9 cellular contexts compared by ENCODE assay signal in genomic region chr11:65636810-65637557, GRCh38. TPM values are rescaled to one million over a fixed set of nuclear protein-coding genes. Genes with fewer than 3 reads are reported as not detected.
DNase-seq lines count a peak whose midpoint lies in the region; ATAC-seq and TF ChIP-seq lines count a peak whose summit lies in the region.
"Had no signal": no experiment of that assay in that cellular context is flagged by ENCODE, and none has a peak within 500 bp of the region (broad histone marks: within the 10 kb centered on the region; RNA-seq: fewer than 3 reads in every experiment).

No MANE protein-coding gene starts in this region.

- TF ChIP-seq CTCF in left ventricle myocardium inferior (IDR thresholded peaks at IDR 0.05; ENCODE audit: borderline replicate concordance) (no peak), uterus (IDR thresholded peaks at IDR 0.05) (no peak)

- H3K9me3 ChIP-seq in left ventricle myocardium inferior (replicated peaks), result no peaks in the 10 kb centered on the region
- no peaks in the 10 kb centered on the region for H3K9me3 ChIP-seq in adipocyte (ENCODE audit: control insufficient read depth, low read length)
- no peaks in the 10 kb centered on the region for H3K9me3 ChIP-seq in mucosa of stomach (ENCODE audit: control insufficient read depth, low read length)
- no peaks in the 10 kb centered on the region for H3K9me3 ChIP-seq in uterus

- H3K4me3 ChIP-seq in left ventricle myocardium inferior (peak overlapping the region; percentile 81), adipocyte (ENCODE audit: low read length) (no peak overlapping the region), mucosa of stomach (ENCODE audit: low read length) (no peak overlapping the region), uterus (no peak overlapping the region)

- DNase-seq in left ventricle myocardium inferior (no peak), Right ventricle myocardium inferior (ENCODE audit: missing footprints) (no peak), adipocyte (ENCODE audit: low read depth) (no peak), uterus (no peak), putamen (ENCODE audit: low spot score) (no peak), C1 segment of cervical spinal cord (lab: John Stamatoyannopoulos, UW) (no peak), NOMO-1 treated with DMSO at 0.1 percent for 48 hours (lab: John Stamatoyannopoulos, UW; ENCODE audit: unreplicated experiment) (no peak)
- DNase-seq: NCI-H510A treated with DMSO at 0.1 percent for 48 hours had no signal

- H3K9ac ChIP-seq in adipocyte (ENCODE audit: low read length) (peak overlapping the region; percentile 29), mucosa of stomach (ENCODE audit: low read length) (peak overlapping the region; percentile 47)

- no peak for ATAC-seq in Right ventricle myocardium inferior

- H3K36me3 ChIP-seq in left ventricle myocardium inferior, result peaks cover 65% of the 10 kb centered on the region
- H3K36me3 ChIP-seq in adipocyte (ENCODE audit: control insufficient read depth, insufficient read depth, low read length, severe bottlenecking), result peaks cover 31% of the 10 kb centered on the region
- peaks cover 13% of the 10 kb centered on the region for H3K36me3 ChIP-seq in mucosa of stomach (ENCODE audit: control insufficient read depth, insufficient read depth, low read length)
- no peaks in the 10 kb centered on the region for H3K36me3 ChIP-seq in uterus

- peak overlapping the region; percentile 95 for H3K27ac ChIP-seq in left ventricle myocardium inferior (replicated peaks)
- peak overlapping the region; percentile 81 to 84 for H3K27ac ChIP-seq in uterus

- H3K27me3 ChIP-seq in left ventricle myocardium inferior (ENCODE audit: low read depth) (no peaks in the 10 kb centered on the region), adipocyte (replicated peaks; ENCODE audit: control insufficient read depth, insufficient read depth, low read length) (no peaks in the 10 kb centered on the region), mucosa of stomach (ENCODE audit: control insufficient read depth, insufficient read depth, low read length) (peaks cover 4% of the 10 kb centered on the region), uterus (no peaks in the 10 kb centered on the region)

- peaks cover 57% of the 10 kb centered on the region for H3K4me1 ChIP-seq in left ventricle myocardium inferior
- H3K4me1 ChIP-seq in adipocyte (ENCODE audit: control insufficient read depth, insufficient read depth, low read length), result peaks cover 13% of the 10 kb centered on the region
- peaks cover 26% of the 10 kb centered on the region for H3K4me1 ChIP-seq in mucosa of stomach (ENCODE audit: control insufficient read depth, insufficient read depth, low read length)
- H3K4me1 ChIP-seq in uterus, result peaks cover 0 to 15% of the 10 kb centered on the region in 2 donors

- intact Hi-C loops in left ventricle myocardium inferior (cut with micrococcal nuclease), result no loop called here
- intact Hi-C loops in Right ventricle myocardium inferior (cut with DNase I), result no loop called here
- intact Hi-C loops in uterus (cut with DNase I; ENCODE audit: low total_unique reads), result loop anchor here (10.0 kb wide), 1 partner anchor 178 kb away; no protein-coding TSS in a partner anchor

- TF ChIP-seq POLR2A in uterus (IDR thresholded peaks at IDR 0.05), result no peak

RNA-seq across cellular contexts. Expression of gene SIPA1, which starts 0.9 kb away (rescaled TPM):
- total RNA-seq in left ventricle myocardium inferior (21.0 TPM), Right ventricle myocardium inferior (28.2 TPM), uterus (10 to 100 TPM; 11.2 to 60.1 (median 27.0) TPM)

RNA-seq across cellular contexts. Expression of gene PCNX3, which starts 21.4 kb away (rescaled TPM):
- total RNA-seq in left ventricle myocardium inferior (11.9 TPM), Right ventricle myocardium inferior (12.4 TPM), uterus (10 to 100 TPM in 3 of 4 donors, 1 to 10 TPM in 1; 6.8 to 47.4 (median 24.6) TPM)

RNA-seq across cellular contexts. Expression of gene MAP3K11, which starts 23.0 kb away (rescaled TPM):
- total RNA-seq in left ventricle myocardium inferior, result 32.4 TPM
- total RNA-seq in Right ventricle myocardium inferior, result 40.0 TPM
- total RNA-seq in uterus, result 100 to 1,000 TPM in 1 of 4 donors, 10 to 100 TPM in 3; 22.1 to 139 (median 51.8) TPM

RNA-seq across cellular contexts. Expression of gene RELA, which starts 25.7 kb away (rescaled TPM):
- 33.8 TPM for total RNA-seq in left ventricle myocardium inferior
- total RNA-seq in Right ventricle myocardium inferior, result 36.7 TPM
- 10 to 100 TPM in 3 of 4 donors, 1 to 10 TPM in 1; 6.7 to 97.1 (median 36.5) TPM for total RNA-seq in uterus

RNA-seq across cellular contexts. Expression of gene KCNK7, which starts 41.4 kb away (rescaled TPM):
- 0.85 TPM for total RNA-seq in left ventricle myocardium inferior
- total RNA-seq in Right ventricle myocardium inferior, result 0.43 TPM
- 1 to 10 TPM in 1 of 4 donors, under 1 TPM in 1, not detected in 2; 0.26 to 5.8 TPM for total RNA-seq in uterus
